In the genomic region with DNA sequence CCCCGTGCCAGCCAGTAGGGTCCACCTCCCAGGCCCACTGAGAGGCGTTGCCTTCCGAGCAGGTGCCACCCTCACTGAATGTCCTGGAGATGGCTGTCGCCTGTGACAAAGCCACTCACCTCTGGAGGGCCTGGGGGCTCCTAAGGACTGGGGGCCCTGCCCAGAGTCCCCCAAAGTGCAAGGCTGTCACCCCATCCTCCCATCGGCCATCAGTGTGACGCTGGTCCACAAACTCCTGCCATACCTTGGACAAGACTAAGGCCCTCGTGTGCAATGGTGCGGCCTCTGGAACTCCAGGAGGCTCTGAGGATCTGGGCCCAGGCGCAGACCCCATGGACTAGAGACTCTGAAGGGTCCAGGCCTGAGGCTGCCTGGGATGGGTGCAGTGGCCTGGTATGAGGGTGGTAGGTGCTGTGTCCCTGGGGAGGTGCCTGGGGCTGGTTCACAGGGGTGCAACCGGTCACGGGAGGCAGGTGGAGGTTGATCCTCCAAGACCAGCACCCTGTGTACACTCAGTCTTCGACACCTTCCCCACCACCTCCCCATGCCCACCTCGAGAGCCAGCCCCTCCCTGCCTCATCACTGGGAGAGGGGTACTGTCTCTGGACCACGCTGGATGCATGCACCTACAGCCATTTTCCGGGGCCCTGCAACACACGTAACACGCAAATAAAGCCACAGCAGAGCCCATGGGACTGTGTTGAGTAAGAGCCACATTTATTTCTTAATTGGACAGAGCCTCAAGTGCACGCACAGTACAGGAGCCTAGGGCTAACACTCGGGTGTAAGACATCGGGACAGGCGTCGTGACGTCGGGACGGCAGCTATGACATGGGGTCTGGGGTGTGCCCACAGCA, we compare ENCODE assay signal across 18 cellular contexts. TPM values are rescaled to one million over a fixed set of nuclear protein-coding genes. Genes with fewer than 3 reads are reported as not detected.
"Had no signal": no experiment of that assay in that cellular context is flagged by ENCODE, and none has a peak within 500 bp of the region (broad histone marks: within the 10 kb centered on the region; RNA-seq: fewer than 3 reads in every experiment).

No MANE protein-coding gene starts in this region.

- DNase-seq: activated effector memory CD4-positive, alpha-beta T cell treated with Interleukin-2 at 50 U/mL for 16 hours; activated naive CD8-positive, alpha-beta T cell treated with anti-CD3 and anti-CD28 coated beads for 36 hours; activated T-cell treated with anti-CD3 and anti-CD28 coated beads, Interleukin-2, amount 50 U/mL, for 24 hours; anterior cingulate cortex; tibial artery had no signal

- ATAC-seq: activated CD4-positive, CD25-positive, alpha-beta regulatory T cell treated with anti-CD3 and anti-CD28 coated beads, Interleukin-2, amount 50 U/mL, for 24 hours; left lobe of liver had no signal

- H3K27ac ChIP-seq: esophagus muscularis mucosa, skin epidermis, tibial artery, vagina had no signal

- H3K27me3 ChIP-seq: dorsolateral prefrontal cortex, vagina had no signal

- H3K9me3 ChIP-seq: esophagus muscularis mucosa, tibial artery, vagina had no signal

- H3K36me3 Mint-ChIP-seq: activated naive CD8-positive, alpha-beta T cell treated with anti-CD3 and anti-CD28 coated beads for 36 hours; memory B cell had no signal

- H3K27me3 Mint-ChIP-seq: activated naive CD8-positive, alpha-beta T cell treated with anti-CD3 and anti-CD28 coated beads for 36 hours; activated T-cell treated with anti-CD3 and anti-CD28 coated beads, Interleukin-2, amount 50 U/mL, for 24 hours had no signal

- H3K27ac Mint-ChIP-seq: activated naive CD8-positive, alpha-beta T cell treated with anti-CD3 and anti-CD28 coated beads for 36 hours; activated T-cell treated with anti-CD3 and anti-CD28 coated beads, Interleukin-2, amount 50 U/mL, for 24 hours; memory B cell had no signal

- H3K9me3 Mint-ChIP-seq: activated naive CD8-positive, alpha-beta T cell treated with anti-CD3 and anti-CD28 coated beads for 36 hours; activated T-cell treated with anti-CD3 and anti-CD28 coated beads, Interleukin-2, amount 50 U/mL, for 24 hours; memory B cell had no signal

- H3K4me1 Mint-ChIP-seq: activated naive CD8-positive, alpha-beta T cell treated with anti-CD3 and anti-CD28 coated beads for 36 hours; memory B cell; nephron had no signal

- H3K36me3 ChIP-seq: esophagus muscularis mucosa, tibial artery, vagina had no signal

- H3K4me1 ChIP-seq: esophagus muscularis mucosa, tibial artery, vagina had no signal

- H3K4me3 Mint-ChIP-seq: activated naive CD8-positive, alpha-beta T cell treated with anti-CD3 and anti-CD28 coated beads for 36 hours; activated T-cell treated with anti-CD3 and anti-CD28 coated beads, Interleukin-2, amount 50 U/mL, for 24 hours; memory B cell; nephron had no signal

- H3K4me3 ChIP-seq: dorsolateral prefrontal cortex, esophagus muscularis mucosa, skin epidermis, tibial artery, vagina had no signal

RNA-seq across cellular contexts. Expression of a gene that starts 21.6 kb away (rescaled TPM):
- total RNA-seq: activated naive CD8-positive, alpha-beta T cell treated with anti-CD3 and anti-CD28 coated beads for 36 hours; bronchial epithelial cell; dorsolateral prefrontal cortex; esophagus muscularis mucosa; fibroblast of villous mesenchyme; left lobe of liver; osteocyte; renal cortical epithelial cell; T-helper 2 cell treated with Interferon-gamma antibody and Interleukin-4, amounts not matched to agents 100 ng/mL and 5 ng/mL, for 36 hours; vagina had no signal

RNA-seq across cellular contexts. Expression of a gene that starts 30.6 kb away (rescaled TPM):
- total RNA-seq: activated naive CD8-positive, alpha-beta T cell treated with anti-CD3 and anti-CD28 coated beads for 36 hours; bronchial epithelial cell; dorsolateral prefrontal cortex; esophagus muscularis mucosa; fibroblast of villous mesenchyme; left lobe of liver; osteocyte; renal cortical epithelial cell; T-helper 2 cell treated with Interferon-gamma antibody and Interleukin-4, amounts not matched to agents 100 ng/mL and 5 ng/mL, for 36 hours; vagina had no signal
